1 cellular context compared by ENCODE assay signal in genomic region chr11:11966826-11967668, GRCh38.
TF ChIP-seq lines count a peak whose summit lies in the region.

No MANE protein-coding gene starts in this region.

TF ChIP-seq in SK-N-SH, 30 proteins besides CTCF, POLR2A, EP300 and RAD21 (continued from another document):
- no peak for TF ChIP-seq ZBTB33 (IDR thresholded peaks at IDR 0.05; ENCODE audit: borderline replicate concordance, low read depth)
- TF ChIP-seq RFX5 (IDR thresholded peaks at IDR 0.05; ENCODE audit: low read length), result no peak
- TF ChIP-seq NRF1 (IDR thresholded peaks at IDR 0.05; ENCODE audit: low read depth, low read length), result no peak
- no peak for TF ChIP-seq PBX3 (IDR thresholded peaks at IDR 0.05)
- TF ChIP-seq ELF1 (IDR thresholded peaks at IDR 0.05), result no peak
- no peak for TF ChIP-seq MEF2A (IDR thresholded peaks at IDR 0.05; ENCODE audit: borderline replicate concordance, low read depth)
- TF ChIP-seq USF1 (IDR thresholded peaks at IDR 0.05; ENCODE audit: borderline replicate concordance, low read depth), result no peak
